ENCODE assay signal across 15 cellular contexts in genomic region chr10:53909791-53910190, GRCh38.
DNase-seq lines count a peak whose midpoint lies in the region; ATAC-seq, FAIRE-seq and TF ChIP-seq lines count a peak whose summit lies in the region.
"Had no signal": no experiment of that assay in that cellular context is flagged by ENCODE, and none has a peak within 500 bp of the region (broad histone marks: within the 10 kb centered on the region; RNA-seq: fewer than 3 reads in every experiment).

No MANE protein-coding gene starts in this region.

- H3K9me3 ChIP-seq in H1 (ENCODE audit: insufficient read depth in 2 of 2, low read depth in 1 of 2, low read length in 1 of 2): no peaks in the 10 kb centered on the region
- H3K9me3 ChIP-seq: HAP-1 had no signal

- no peaks in the 10 kb centered on the region for H3K79me2 ChIP-seq in KMS-11 (ENCODE audit: insufficient read depth, low read depth)
- no peaks in the 10 kb centered on the region for H3K79me2 ChIP-seq in H1 (ENCODE audit: control insufficient read depth in 1 of 2, insufficient read depth in 2 of 2, low read length in 2 of 2)

- no peak for ATAC-seq in Right ventricle myocardium inferior
- no peak for ATAC-seq in left ventricle myocardium superior
- ATAC-seq in natural killer cell treated with Interleukin-12 subunit alpha and Interleukin-12 subunit beta and Interleukin-15 and Interleukin-18, amount 100 ng/mL, for 72 hours: no peak
- ATAC-seq: CD8-positive, alpha-beta T cell had no signal

- H3K9me3 Mint-ChIP-seq in natural killer cell treated with Interleukin-12 subunit alpha and Interleukin-12 subunit beta and Interleukin-15 and Interleukin-18, amount 100 ng/mL, for 72 hours: peaks cover 22% of the 10 kb centered on the region

- H2BK12ac ChIP-seq in H1 (ENCODE audit: low read depth, low read length): no peak overlapping the region

- peaks cover 7% of the 10 kb centered on the region for H3K4me1 ChIP-seq in KMS-11 (ENCODE audit: low read depth, poor library complexity, severe bottlenecking)
- H3K4me1 ChIP-seq in H1 (replicated peaks in 1 of 4; ENCODE audit: control insufficient read depth in 3 of 4, insufficient read depth in 4 of 4, low read length in 3 of 4): no peaks in the 10 kb centered on the region
- H3K4me1 ChIP-seq: BLaER1 treated with 17β-estradiol and CSF1 and Interleukin-3, amounts not matched to agents 10 nM and 100 nM; HAP-1 had no signal

- no peak for TF ChIP-seq POLR2A in H1 (IDR thresholded peaks at IDR 0.05; ENCODE audit: control extremely low read depth in 1 of 2, low read depth in 2 of 2, low read length in 2 of 2)

- H3K27ac ChIP-seq in KMS-11 (peak overlapping the region; percentile 32; the same call in 1 of the 2 replicates), H1 (ENCODE audit: low read depth, low read length) (no peak overlapping the region)
- H3K27ac ChIP-seq: BLaER1 treated with 17β-estradiol and CSF1 and Interleukin-3, amounts not matched to agents 10 nM and 100 nM had no signal

- POLR2A ChIA-PET in H1 (lab: Charles Lee; ENCODE audit: partially characterized antibody): no interaction called here

- H3K4me3 ChIP-seq in KMS-11 (IDR thresholded peaks at IDR 0.05; ENCODE audit: insufficient read depth, low read depth, low read length): no peak overlapping the region
- H3K4me3 ChIP-seq in H1 (ENCODE audit: extremely low read depth in 1 of 4, insufficient read depth in 2 of 4, low read depth in 3 of 4, low read length in 4 of 4): no peak overlapping the region
- H3K4me3 ChIP-seq: BLaER1 treated with 17β-estradiol and CSF1 and Interleukin-3, amounts not matched to agents 10 nM and 100 nM; HAP-1 had no signal

- H3K27me3 ChIP-seq in KMS-11 (ENCODE audit: insufficient read depth, low read depth) (no peaks in the 10 kb centered on the region), H1 (replicated peaks in 1 of 4; ENCODE audit: control insufficient read depth in 3 of 4, extremely low read depth in 1 of 4, insufficient read depth in 3 of 4, low read length in 3 of 4) (no peaks in the 10 kb centered on the region)
- H3K27me3 ChIP-seq: BLaER1 treated with 17β-estradiol and CSF1 and Interleukin-3, amounts not matched to agents 10 nM and 100 nM had no signal

- H3K36me3 ChIP-seq in KMS-11 (ENCODE audit: insufficient read depth): no peaks in the 10 kb centered on the region
- no peaks in the 10 kb centered on the region for H3K36me3 ChIP-seq in H1 (ENCODE audit: control insufficient read depth in 2 of 4, insufficient read depth in 4 of 4, low read length in 3 of 4)
- H3K36me3 ChIP-seq: BLaER1 treated with 17β-estradiol and CSF1 and Interleukin-3, amounts not matched to agents 10 nM and 100 nM; HAP-1 had no signal

- no peaks in the 10 kb centered on the region for H3K23me2 ChIP-seq in H1 (ENCODE audit: low read depth, low read length)

- no peak overlapping the region for H3K23ac ChIP-seq in H1 (ENCODE audit: insufficient read length)

- WGBS in H1 (ENCODE audit: extremely low coverage in 1 of 2, insufficient coverage in 1 of 2, insufficient read length in 1 of 2, insufficient replicate concordance in 2 of 2, low coverage in 1 of 2, low lambda C conversion rate in 2 of 2, missing lambda C conversion rate in 1 of 2), 2 experiments: 88% methylated on average over 5 of the region's 5 CpGs; no CpG with 5 or more reads in 1 of the 2 experiments

- no peak overlapping the region for H3K4me3 Mint-ChIP-seq in natural killer cell treated with Interleukin-12 subunit alpha and Interleukin-12 subunit beta and Interleukin-15 and Interleukin-18, amount 100 ng/mL, for 72 hours
- H3K4me3 Mint-ChIP-seq: B cell; CD8-positive, alpha-beta T cell had no signal

- no peak overlapping the region for H4K91ac ChIP-seq in H1 (replicated peaks; ENCODE audit: insufficient read length, low read length)

- no peak overlapping the region for H2BK20ac ChIP-seq in H1 (ENCODE audit: low read length)

- TF ChIP-seq CTCF in KMS-11 (conservative IDR thresholded peaks at IDR 0.05; ENCODE audit: low read depth, low read length) (no peak), H1 (IDR thresholded peaks at IDR 0.05; ENCODE audit: control extremely low read depth in 1 of 3, insufficient read depth in 1 of 3, low read depth in 1 of 3, low read length in 3 of 3) (no peak)

- H2AK5ac ChIP-seq in H1 (ENCODE audit: low read depth, low read length): no peak overlapping the region

- H3K4me1 Mint-ChIP-seq in natural killer cell treated with Interleukin-12 subunit alpha and Interleukin-12 subunit beta and Interleukin-15 and Interleukin-18, amount 100 ng/mL, for 72 hours (ENCODE audit: low read depth in 2 of 2): no peaks in the 10 kb centered on the region
- H3K4me1 Mint-ChIP-seq: B cell had no signal

- H3K36me3 Mint-ChIP-seq in natural killer cell treated with Interleukin-12 subunit alpha and Interleukin-12 subunit beta and Interleukin-15 and Interleukin-18, amount 100 ng/mL, for 72 hours: peaks cover 14% of the 10 kb centered on the region
- H3K36me3 Mint-ChIP-seq: CD8-positive, alpha-beta T cell had no signal

- no peak overlapping the region for H3K27ac Mint-ChIP-seq in natural killer cell treated with Interleukin-12 subunit alpha and Interleukin-12 subunit beta and Interleukin-15 and Interleukin-18, amount 100 ng/mL, for 72 hours
- H3K27ac Mint-ChIP-seq: B cell; CD8-positive, alpha-beta T cell had no signal

- no peak for TF ChIP-seq EP300 in H1 (IDR thresholded peaks at IDR 0.05; ENCODE audit: borderline replicate concordance in 1 of 2, low read depth in 2 of 2, low read length in 2 of 2)

- TF ChIP-seq RAD21 in H1 (IDR thresholded peaks at IDR 0.05 in 1 of 2, conservative IDR thresholded peaks at IDR 0.05 in 1 of 2; ENCODE audit: low read depth in 2 of 2, low read length in 2 of 2): no peak

- no peak overlapping the region for H2BK5ac ChIP-seq in H1 (ENCODE audit: low read depth, low read length)

- CTCF ChIA-PET in H1 (lab: Charles Lee; ENCODE audit: partially characterized antibody): no interaction called here

- intact Hi-C loops in Right ventricle myocardium inferior (cut with DNase I) (no loop called here), left ventricle myocardium superior (cut with micrococcal nuclease) (no loop called here)

- DNase-seq in Right ventricle myocardium inferior (ENCODE audit: missing footprints): peak; percentile 16
- no peak for DNase-seq in left ventricle myocardium superior
- no peak for DNase-seq in H1 (ENCODE audit: low read depth in 1 of 2, low spot score in 2 of 2)
- DNase-seq in mesenteric fat pad (ENCODE audit: low spot score): no peak
- no peak for DNase-seq in natural killer cell treated with Interleukin-12 subunit alpha and Interleukin-12 subunit beta and Interleukin-15 and Interleukin-18, amount 100 ng/mL, for 72 hours (ENCODE audit: low spot score)
- DNase-seq in NCI-H2171 (lab: John Stamatoyannopoulos, UW): no peak
- DNase-seq: Calu3; CD8-positive, alpha-beta T cell; GDM1 had no signal

- H3K14ac ChIP-seq in H1 (ENCODE audit: insufficient read length): no peak overlapping the region

- H2AFZ ChIP-seq in KMS-11 (ENCODE audit: low read depth) (peak overlapping the region; percentile 59), H1 (ENCODE audit: low read length) (peak overlapping the region; percentile 81; the same call in 1 of the 2 replicates)

- no peaks in the 10 kb centered on the region for H3K27me3 Mint-ChIP-seq in natural killer cell treated with Interleukin-12 subunit alpha and Interleukin-12 subunit beta and Interleukin-15 and Interleukin-18, amount 100 ng/mL, for 72 hours
- H3K27me3 Mint-ChIP-seq: B cell had no signal

- H2BK120ac ChIP-seq in H1 (replicated peaks; ENCODE audit: low read depth, low read length): no peak overlapping the region

- no peak for FAIRE-seq in H1 (lab: Jason Lieb, UNC)
- FAIRE-seq: GM12891, GM19239 had no signal

- no peak overlapping the region; the same call in 1 of the 2 replicates for H3K9ac ChIP-seq in KMS-11
- H3K9ac ChIP-seq in H1 (replicated peaks in 1 of 4; ENCODE audit: extremely low read depth in 1 of 4, low read depth in 3 of 4, low read length in 3 of 4): no peak overlapping the region
- H3K9ac ChIP-seq: BLaER1 treated with 17β-estradiol and CSF1 and Interleukin-3, amounts not matched to agents 10 nM and 100 nM had no signal

- no peak overlapping the region for H3K56ac ChIP-seq in H1 (replicated peaks; ENCODE audit: insufficient read length, low read depth, low read length)

- H3K4ac ChIP-seq in H1 (replicated peaks; ENCODE audit: insufficient read length, low read depth, low read length): no peak overlapping the region

- H3K18ac ChIP-seq in H1 (ENCODE audit: extremely low read depth, low read length): no peak overlapping the region

- no peak overlapping the region for H4K5ac ChIP-seq in H1 (ENCODE audit: insufficient read length, low read depth, low read length)

- H4K8ac ChIP-seq in H1 (ENCODE audit: extremely low read depth, insufficient read depth, low read length): no peak overlapping the region

- H2BK15ac ChIP-seq in H1 (ENCODE audit: low read length): 0 out of 2 replicates have a peak overlapping the region, but pooled peaks have one; percentile 8

- H3K4me2 ChIP-seq in KMS-11 (peak overlapping the region; percentile 54; the same call in 1 of the 2 replicates), H1 (ENCODE audit: insufficient read depth in 1 of 2, low read depth in 2 of 2, low read length in 2 of 2) (no peak overlapping the region)
- H3K4me2 ChIP-seq: BLaER1 treated with 17β-estradiol and CSF1 and Interleukin-3, amounts not matched to agents 10 nM and 100 nM had no signal

- H3K79me1 ChIP-seq in H1 (ENCODE audit: low read depth, low read length): no peaks in the 10 kb centered on the region

- H4K20me1 ChIP-seq in KMS-11 (ENCODE audit: insufficient read depth): no peaks in the 10 kb centered on the region
- H4K20me1 ChIP-seq in H1 (replicated peaks in 1 of 2; ENCODE audit: control insufficient read depth in 1 of 2, insufficient read depth in 2 of 2, low read length in 2 of 2): no peaks in the 10 kb centered on the region
- H4K20me1 ChIP-seq: BLaER1 treated with 17β-estradiol and CSF1 and Interleukin-3, amounts not matched to agents 10 nM and 100 nM had no signal

TF ChIP-seq in H1, 55 proteins besides CTCF, POLR2A, EP300 and RAD21:
- TF ChIP-seq TBP (IDR thresholded peaks at IDR 0.05; ENCODE audit: low read depth, low read length) (no peak), KDM1A (IDR thresholded peaks at IDR 0.05; ENCODE audit: borderline replicate concordance, low read length) (no peak), RFX5 (IDR thresholded peaks at IDR 0.05; ENCODE audit: borderline replicate concordance, low read depth, low read length) (no peak), SAP30 (IDR thresholded peaks at IDR 0.05; ENCODE audit: insufficient read depth, insufficient replicate concordance, low read length) (no peak)
